ENCODE assay signal across 12 cellular contexts in genomic region chr9:91495450-91495849, GRCh38.
DNase-seq lines count a peak whose midpoint lies in the region; TF ChIP-seq lines count a peak whose summit lies in the region.
"Had no signal": no experiment of that assay in that cellular context is flagged by ENCODE, and none has a peak within 500 bp of the region (broad histone marks: within the 10 kb centered on the region; RNA-seq: fewer than 3 reads in every experiment).

No MANE protein-coding gene starts in this region.

- no peak overlapping the region for H3K4me3 Mint-ChIP-seq in activated naive CD4-positive, alpha-beta T cell treated with anti-CD3 and anti-CD28 coated beads, Interleukin-2, amount 10 ng/mL, durations not matched to agents 7 days and 5 days
- H3K4me3 Mint-ChIP-seq: activated CD8-positive, alpha-beta memory T cell treated with anti-CD3 and anti-CD28 coated beads, Interleukin-2, amount 10 ng/mL, durations not matched to agents 7 days and 5 days; T-helper 1 cell treated with Interleukin-12 subunit alpha and Interleukin-12 subunit beta and Interleukin-4 antibody, amounts not matched to agents 30 μg/mL and 1 μg/mL, for 36 hours had no signal

- peak overlapping the region; percentile 60 for H3K4me2 ChIP-seq in fibroblast of lung (ENCODE audit: extremely low read depth, insufficient read depth, low read length)

- peaks cover 22% of the 10 kb centered on the region for H3K27me3 Mint-ChIP-seq in activated naive CD4-positive, alpha-beta T cell treated with anti-CD3 and anti-CD28 coated beads, Interleukin-2, amount 10 ng/mL, durations not matched to agents 7 days and 5 days

- H3K9ac ChIP-seq in fibroblast of lung (ENCODE audit: insufficient read depth, low read length) = peak overlapping the region; percentile 13

- DNase-seq in EL (peak; percentile 90), RPMI7951 (ENCODE audit: low read depth) (peak; percentile 79), fibroblast of lung (ENCODE audit: low read depth in 2 of 2) (peak; percentile 93 to 99), skeletal muscle cell (ENCODE audit: low read depth) (peak; percentile 82), activated T-cell treated with anti-CD3 and anti-CD28 coated beads for 4 hours (no peak), DMS79 treated with DMSO at 0.1 percent for 48 hours (lab: John Stamatoyannopoulos, UW) (no peak)
- no peak for DNase-seq in activated CD4-positive, alpha-beta T cell treated with anti-CD3 and anti-CD28 coated beads, Interleukin-2, amount 50 U/mL, for 4 hours
- no peak for DNase-seq in activated naive CD4-positive, alpha-beta T cell treated with anti-CD3 and anti-CD28 coated beads, Interleukin-2, amount 10 ng/mL, durations not matched to agents 7 days and 5 days
- DNase-seq: activated CD8-positive, alpha-beta memory T cell treated with anti-CD3 and anti-CD28 coated beads, Interleukin-2, amount 10 ng/mL, durations not matched to agents 7 days and 5 days; adrenal gland had no signal

- H3K9me3 ChIP-seq in fibroblast of lung (ENCODE audit: control insufficient read depth, insufficient read depth, low read depth, low read length) = no peaks in the 10 kb centered on the region
- H3K9me3 ChIP-seq: adrenal gland, suprapubic skin had no signal

- H3K27me3 ChIP-seq in fibroblast of lung (ENCODE audit: control insufficient read depth, insufficient read depth, low read length) = no peaks in the 10 kb centered on the region
- H3K27me3 ChIP-seq: adrenal gland, suprapubic skin had no signal

- no peak overlapping the region for H3K27ac Mint-ChIP-seq in activated naive CD4-positive, alpha-beta T cell treated with anti-CD3 and anti-CD28 coated beads, Interleukin-2, amount 10 ng/mL, durations not matched to agents 7 days and 5 days
- H3K27ac Mint-ChIP-seq: activated CD8-positive, alpha-beta memory T cell treated with anti-CD3 and anti-CD28 coated beads, Interleukin-2, amount 10 ng/mL, durations not matched to agents 7 days and 5 days; T-helper 1 cell treated with Interleukin-12 subunit alpha and Interleukin-12 subunit beta and Interleukin-4 antibody, amounts not matched to agents 30 μg/mL and 1 μg/mL, for 36 hours had no signal

- no peaks in the 10 kb centered on the region for H3K9me3 Mint-ChIP-seq in activated naive CD4-positive, alpha-beta T cell treated with anti-CD3 and anti-CD28 coated beads, Interleukin-2, amount 10 ng/mL, durations not matched to agents 7 days and 5 days

- CTCF ChIA-PET in activated naive CD4-positive, alpha-beta T cell treated with anti-CD3 and anti-CD28 coated beads, Interleukin-2, amount 10 ng/mL, durations not matched to agents 7 days and 5 days (lab: Charles Lee) = no interaction called here

- no peak overlapping the region for H2AFZ ChIP-seq in fibroblast of lung (ENCODE audit: low read length)

- H4K20me1 ChIP-seq in fibroblast of lung (ENCODE audit: control insufficient read depth, extremely low read depth, insufficient read depth, low read length) = no peaks in the 10 kb centered on the region

- H3K4me1 ChIP-seq in fibroblast of lung (ENCODE audit: control insufficient read depth, extremely low read depth, insufficient read depth, low read length) = peaks cover 8% of the 10 kb centered on the region
- H3K4me1 ChIP-seq: adrenal gland, suprapubic skin had no signal

- no peaks in the 10 kb centered on the region for H3K36me3 Mint-ChIP-seq in activated naive CD4-positive, alpha-beta T cell treated with anti-CD3 and anti-CD28 coated beads, Interleukin-2, amount 10 ng/mL, durations not matched to agents 7 days and 5 days
- H3K36me3 Mint-ChIP-seq: activated CD8-positive, alpha-beta memory T cell treated with anti-CD3 and anti-CD28 coated beads, Interleukin-2, amount 10 ng/mL, durations not matched to agents 7 days and 5 days had no signal

- peak overlapping the region in 2 of 4 experiments; percentile 6 to 18 for H3K4me3 ChIP-seq in fibroblast of lung (replicated peaks in 1 of 4; ENCODE audit: control extremely low read depth in 1 of 4, insufficient read depth in 1 of 4, low read depth in 3 of 4, low read length in 4 of 4)
- H3K4me3 ChIP-seq in skeletal muscle cell (ENCODE audit: low read depth, low read length) = no peak overlapping the region
- H3K4me3 ChIP-seq: adrenal gland, suprapubic skin had no signal

- H3K27ac ChIP-seq in fibroblast of lung (ENCODE audit: insufficient read depth, low read length) = peak overlapping the region; percentile 86
- H3K27ac ChIP-seq: adrenal gland, suprapubic skin had no signal

- H3K36me3 ChIP-seq in fibroblast of lung (ENCODE audit: control insufficient read depth, insufficient read depth, low read length) = no peaks in the 10 kb centered on the region
- H3K36me3 ChIP-seq: adrenal gland, suprapubic skin had no signal

- no peaks in the 10 kb centered on the region for H3K4me1 Mint-ChIP-seq in activated naive CD4-positive, alpha-beta T cell treated with anti-CD3 and anti-CD28 coated beads, Interleukin-2, amount 10 ng/mL, durations not matched to agents 7 days and 5 days

- no peaks in the 10 kb centered on the region for H3K79me2 ChIP-seq in fibroblast of lung (ENCODE audit: control insufficient read depth, insufficient read depth, low read length)

- TF ChIP-seq CTCF in fibroblast of lung (conservative IDR thresholded peaks at IDR 0.05 in 1 of 2, IDR thresholded peaks at IDR 0.05 in 1 of 2; ENCODE audit: low read depth in 1 of 2, low read length in 2 of 2) = no peak

Comparison
In these comparisons a context has a peak if more than half of its experiments do, and no peak if none do; other contexts are left out.
1. DNase-seq: peak in EL (single experiment), RPMI7951 (single experiment), fibroblast of lung (2 of 2) and skeletal muscle cell (single experiment); none in activated CD4-positive, alpha-beta T cell treated with anti-CD3 and anti-CD28 coated beads, Interleukin-2, amount 50 U/mL, for 4 hours (0 of 2), activated naive CD4-positive, alpha-beta T cell treated with anti-CD3 and anti-CD28 coated beads, Interleukin-2, amount 10 ng/mL, durations not matched to agents 7 days and 5 days (single experiment), activated T-cell treated with anti-CD3 and anti-CD28 coated beads for 4 hours (single experiment) and DMS79 treated with DMSO at 0.1 percent for 48 hours (single experiment).